Comparison of ENCODE assay signal across 15 cellular contexts in genomic region chr9:87275039-87275725, GRCh38.
DNase-seq lines count a peak whose midpoint lies in the region; ATAC-seq and TF ChIP-seq lines count a peak whose summit lies in the region.
"Had no signal": no experiment of that assay in that cellular context is flagged by ENCODE, and none has a peak within 500 bp of the region (broad histone marks: within the 10 kb centered on the region; RNA-seq: fewer than 3 reads in every experiment).

No MANE protein-coding gene starts in this region.

- H3K27ac ChIP-seq in AG04450 (ENCODE audit: low read depth, low read length) (peak overlapping the region; percentile 13), HEK293 (ENCODE audit: extremely low read depth, low read depth, low read length) (no peak overlapping the region), suprapubic skin (no peak overlapping the region)

- TF ChIP-seq POLR2A in suprapubic skin (IDR thresholded peaks at IDR 0.05), result no peak

- no peaks in the 10 kb centered on the region for H3K36me3 ChIP-seq in HEK293 (ENCODE audit: control insufficient read depth in 2 of 2, insufficient read depth in 1 of 2, low read length in 2 of 2)
- no peaks in the 10 kb centered on the region for H3K36me3 ChIP-seq in suprapubic skin
- H3K36me3 ChIP-seq: HAP-1 had no signal

- POLR2A ChIA-PET in AG04450 (lab: Yijun Ruan, JAX) (no interaction called here), HEK293 (lab: Yijun Ruan, JAX) (no interaction called here)

- H3K4me3 ChIP-seq in AG04450 (ENCODE audit: low read depth, low read length) (no peak overlapping the region), HEK293 (ENCODE audit: low read depth, low read length) (no peak overlapping the region), suprapubic skin (no peak overlapping the region)
- H3K4me3 ChIP-seq: HAP-1 had no signal

- H3K27ac Mint-ChIP-seq in central memory CD8-positive, alpha-beta T cell (ENCODE audit: low read depth), result no peak overlapping the region
- H3K27ac Mint-ChIP-seq in natural killer cell treated with Interleukin-12 subunit alpha and Interleukin-12 subunit beta and Interleukin-15 and Interleukin-18, amount 100 ng/mL, for 72 hours, result peak overlapping the region; percentile 96 to 97

- H3K27me3 ChIP-seq in AG04450 (ENCODE audit: control insufficient read depth, insufficient read depth, low read length) (no peaks in the 10 kb centered on the region), suprapubic skin (no peaks in the 10 kb centered on the region)

- no peak for ATAC-seq in central memory CD8-positive, alpha-beta T cell (replicated peaks; ENCODE audit: extremely low read depth, poor library complexity, severe bottlenecking)
- no peak for ATAC-seq in natural killer cell treated with Interleukin-12 subunit alpha and Interleukin-12 subunit beta and Interleukin-15 and Interleukin-18, amount 100 ng/mL, for 72 hours

- peaks cover 42% of the 10 kb centered on the region for H3K27me3 Mint-ChIP-seq in central memory CD8-positive, alpha-beta T cell
- peaks cover 11 to 36% of the 10 kb centered on the region in 2 donors for H3K27me3 Mint-ChIP-seq in natural killer cell treated with Interleukin-12 subunit alpha and Interleukin-12 subunit beta and Interleukin-15 and Interleukin-18, amount 100 ng/mL, for 72 hours

- H3K9me3 Mint-ChIP-seq in central memory CD8-positive, alpha-beta T cell, result no peaks in the 10 kb centered on the region
- H3K9me3 Mint-ChIP-seq in natural killer cell treated with Interleukin-12 subunit alpha and Interleukin-12 subunit beta and Interleukin-15 and Interleukin-18, amount 100 ng/mL, for 72 hours, result peaks cover 6% of the 10 kb centered on the region

- no peak for TF ChIP-seq EP300 in suprapubic skin (IDR thresholded peaks at IDR 0.05)

- H3K36me3 Mint-ChIP-seq in central memory CD8-positive, alpha-beta T cell (ENCODE audit: insufficient read depth), result peaks cover 10% of the 10 kb centered on the region
- peaks cover 16% of the 10 kb centered on the region for H3K36me3 Mint-ChIP-seq in natural killer cell treated with Interleukin-12 subunit alpha and Interleukin-12 subunit beta and Interleukin-15 and Interleukin-18, amount 100 ng/mL, for 72 hours

- H3K9me3 ChIP-seq in AG04450 (ENCODE audit: control insufficient read depth, insufficient read depth, low read length) (no peaks in the 10 kb centered on the region), HEK293 (ENCODE audit: control insufficient read depth, insufficient read depth, low read depth, low read length) (no peaks in the 10 kb centered on the region), suprapubic skin (no peaks in the 10 kb centered on the region)
- H3K9me3 ChIP-seq: HAP-1 had no signal

- DNase-seq in AG04450 (ENCODE audit: low read depth, low spot score) (no peak), Kasumi-1 (lab: John Stamatoyannopoulos, UW) (no peak), T1000 (lab: John Stamatoyannopoulos, UW) (no peak), suprapubic skin (ENCODE audit: low spot score in 2 of 2) (no peak), amygdala (lab: John Stamatoyannopoulos, UW) (no peak)
- no peak for DNase-seq in central memory CD8-positive, alpha-beta T cell (ENCODE audit: low spot score in 2 of 2)
- no peak for DNase-seq in natural killer cell treated with Interleukin-12 subunit alpha and Interleukin-12 subunit beta and Interleukin-15 and Interleukin-18, amount 100 ng/mL, for 72 hours (ENCODE audit: low spot score)
- DNase-seq: AML-193, COR-L47, DMS153, NCI-H187 treated with DMSO at 0.1 percent for 48 hours, NCI-H69, RPMI8226 had no signal

- CTCF ChIA-PET in AG04450 (lab: Charles Lee) (no interaction called here), HEK293 (lab: Yijun Ruan, JAX) (interaction anchor here (0.6 to 1.1 kb wide), 2 partner anchors 11 to 788 kb away, joined by 3 to 4 read pairs; no protein-coding TSS in a partner anchor)

- TF ChIP-seq CTCF in AG04450 (IDR thresholded peaks at IDR 0.05; ENCODE audit: low read depth, low read length), result no peak
- TF ChIP-seq CTCF in HEK293 (tag by site-specific recombination; IDR thresholded peaks at IDR 0.05), result no peak
- TF ChIP-seq CTCF in suprapubic skin (IDR thresholded peaks at IDR 0.05), result no peak

- peak overlapping the region; percentile 1 for H3K4me3 Mint-ChIP-seq in central memory CD8-positive, alpha-beta T cell
- peak overlapping the region; percentile 88 for H3K4me3 Mint-ChIP-seq in natural killer cell treated with Interleukin-12 subunit alpha and Interleukin-12 subunit beta and Interleukin-15 and Interleukin-18, amount 100 ng/mL, for 72 hours

- H3K4me1 Mint-ChIP-seq in central memory CD8-positive, alpha-beta T cell, result peaks cover 71% of the 10 kb centered on the region
- H3K4me1 Mint-ChIP-seq in natural killer cell treated with Interleukin-12 subunit alpha and Interleukin-12 subunit beta and Interleukin-15 and Interleukin-18, amount 100 ng/mL, for 72 hours (ENCODE audit: low read depth in 2 of 2), result peaks cover 69 to 86% of the 10 kb centered on the region in 2 donors

- 76% methylated on average over 9 of the region's 9 CpGs for WGBS in suprapubic skin

- peaks cover 3% of the 10 kb centered on the region; the same call in 1 of the 2 replicates for H3K4me1 ChIP-seq in HEK293 (ENCODE audit: control insufficient read depth, insufficient read depth, low read length)
- peaks cover 5% of the 10 kb centered on the region for H3K4me1 ChIP-seq in suprapubic skin
- H3K4me1 ChIP-seq: HAP-1 had no signal

TF ChIP-seq in HEK293, 187 proteins besides CTCF, POLR2A, EP300 and RAD21:
- peak; percentile 12; the same call in 1 of the 2 replicates for TF ChIP-seq ZNF398 (tag by site-specific recombination; IDR thresholded peaks at IDR 0.05)
- no peak for TF ChIP-seq ZSCAN5A (tag by site-specific recombination; IDR thresholded peaks at IDR 0.05)
